Comparison of ENCODE assay signal across 8 cellular contexts in the genomic region with DNA sequence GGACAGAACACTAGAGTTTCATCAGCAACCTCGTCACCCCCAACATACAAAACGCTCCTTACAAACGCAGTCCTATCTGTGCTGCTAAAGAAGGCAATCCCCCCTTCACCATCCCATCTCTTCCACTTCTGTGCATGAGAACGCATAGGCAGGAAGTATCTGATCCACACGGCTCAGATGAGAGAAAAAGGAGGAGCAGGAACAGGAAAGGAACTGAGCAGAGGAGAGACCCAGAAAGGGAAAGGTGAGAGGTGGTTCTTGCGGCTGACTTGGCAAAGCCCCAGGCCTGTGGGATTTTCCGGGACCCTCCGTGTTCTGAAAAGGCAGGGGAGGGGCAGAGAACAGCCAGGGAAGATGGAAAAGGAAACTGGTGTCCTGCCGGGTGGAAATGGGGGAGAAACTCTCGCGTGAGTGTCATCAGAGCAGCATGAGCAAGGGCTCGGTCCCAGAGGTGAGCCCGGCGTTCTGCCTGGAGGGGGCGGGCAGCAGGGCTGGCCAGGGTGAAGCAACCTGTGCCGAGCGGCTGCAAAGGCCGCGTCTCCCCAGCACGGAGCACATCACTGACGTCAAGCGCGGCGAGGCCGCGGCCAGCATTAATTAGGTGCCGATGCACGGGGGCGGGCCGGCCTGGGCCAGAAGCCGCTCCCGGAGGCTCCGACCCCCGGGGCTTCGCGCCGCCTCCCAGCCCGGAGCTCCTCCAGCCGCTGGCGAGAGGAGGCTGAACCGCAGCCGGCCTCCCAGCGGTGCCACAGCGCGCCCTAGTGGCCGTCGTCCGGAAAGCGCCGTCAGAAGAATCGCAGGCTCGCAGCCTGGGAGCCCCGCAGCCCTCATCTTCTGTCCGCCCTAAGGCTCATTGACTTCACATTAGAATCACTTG. TPM values are rescaled to one million over a fixed set of nuclear protein-coding genes. Genes with fewer than 3 reads are reported as not detected.
DNase-seq lines count a peak whose midpoint lies in the region; ATAC-seq and TF ChIP-seq lines count a peak whose summit lies in the region.

No MANE protein-coding gene starts in this region.

- peak overlapping the region in 1 of 4 donors; percentile 44 for H3K4me3 ChIP-seq in adrenal gland
- peak overlapping the region; percentile 67 for H3K4me3 ChIP-seq in left ventricle myocardium inferior
- H3K4me3 ChIP-seq in psoas muscle, result peak overlapping the region; percentile 63
- peak overlapping the region; percentile 29 for H3K4me3 ChIP-seq in urinary bladder (ENCODE audit: low read depth, low read length)

- H3K27ac ChIP-seq in adrenal gland (peak overlapping the region in 4 of 5 donors; percentile 35 to 75 (median 51)), left ventricle myocardium inferior (replicated peaks) (peak overlapping the region; percentile 57), psoas muscle (no peak overlapping the region), urinary bladder (ENCODE audit: low read depth) (no peak overlapping the region)

- H3K9me3 ChIP-seq in adrenal gland (replicated peaks in 1 of 3) (no peaks in the 10 kb centered on the region), left ventricle myocardium inferior (replicated peaks) (peaks cover 19% of the 10 kb centered on the region), psoas muscle (no peaks in the 10 kb centered on the region)

- H3K36me3 ChIP-seq in adrenal gland (replicated peaks in 1 of 2) (no peaks in the 10 kb centered on the region), left ventricle myocardium inferior (peaks cover 4% of the 10 kb centered on the region), psoas muscle (ENCODE audit: insufficient read depth in 1 of 2, low read depth in 1 of 2) (no peaks in the 10 kb centered on the region), urinary bladder (ENCODE audit: insufficient read depth) (no peaks in the 10 kb centered on the region)

- DNase-seq in NCI-H1092 treated with DMSO at 0.1 percent for 48 hours (lab: John Stamatoyannopoulos, UW), result peak; percentile 78
- DNase-seq in T follicular helper cell (ENCODE audit: low read depth), result peak; percentile 66
- peak; percentile 80 to 90 (median 85) for DNase-seq in adrenal gland
- peak; percentile 86 for DNase-seq in left ventricle myocardium inferior
- DNase-seq in psoas muscle, result peak; percentile 88 to 91

- ATAC-seq in HG02642 (IDR thresholded peaks at IDR 0.05; ENCODE audit: poor library complexity, unreplicated experiment), result peak; percentile 88
- peak; percentile 85 to 90 (median 88) for ATAC-seq in psoas muscle

- TF ChIP-seq CTCF in GM12874 (IDR thresholded peaks at IDR 0.05; ENCODE audit: insufficient read depth, low read depth, low read length), result peak; percentile 91
- TF ChIP-seq CTCF in adrenal gland (IDR thresholded peaks at IDR 0.05), result peak; percentile 83 to 98 (median 92)
- peak; percentile 98 for TF ChIP-seq CTCF in left ventricle myocardium inferior (IDR thresholded peaks at IDR 0.05; ENCODE audit: borderline replicate concordance)
- TF ChIP-seq CTCF in psoas muscle (IDR thresholded peaks at IDR 0.05), result peak; percentile 98

- WGBS in adrenal gland, 4 donors, result 4 to 13% (median 5%) methylated on average over 12 to 54 of the region's 54 CpGs
- 2 to 4% (median 3%) methylated on average over 41 to 54 of the region's 54 CpGs for WGBS in psoas muscle, 3 donors
- 2% methylated on average over 54 of the region's 54 CpGs for WGBS in urinary bladder

- intact Hi-C loops in adrenal gland (cut with DNase I) (loop anchor here (2.0 to 10.0 kb wide), 4 partner anchors 181 to 651 kb away; no protein-coding TSS in a partner anchor), left ventricle myocardium inferior (cut with micrococcal nuclease) (loop anchor here (5.0 kb wide), 1 partner anchor 533 kb away; no protein-coding TSS in a partner anchor), psoas muscle (cut with DNase I) (loop anchor here (2.0 to 10.0 kb wide), 7 partner anchors 43 to 535 kb away; a partner anchor contains a TSS)

- H3K27me3 ChIP-seq in adrenal gland, result no peaks in the 10 kb centered on the region
- peaks cover 63% of the 10 kb centered on the region for H3K27me3 ChIP-seq in left ventricle myocardium inferior (ENCODE audit: low read depth)
- H3K27me3 ChIP-seq in psoas muscle (ENCODE audit: insufficient read depth in 3 of 3, low read length in 2 of 3), result peaks cover 0 to 36% (median 5%) of the 10 kb centered on the region in 3 donors

- peaks cover 10 to 23% of the 10 kb centered on the region in 2 donors for H3K4me1 ChIP-seq in adrenal gland (replicated peaks in 1 of 2)
- H3K4me1 ChIP-seq in left ventricle myocardium inferior, result peaks cover 28% of the 10 kb centered on the region
- peaks cover 7% of the 10 kb centered on the region for H3K4me1 ChIP-seq in psoas muscle
- H3K4me1 ChIP-seq in urinary bladder (ENCODE audit: insufficient read depth), result no peaks in the 10 kb centered on the region

- TF ChIP-seq POLR2A in adrenal gland (IDR thresholded peaks at IDR 0.05), result peak in 1 of 2 donors; percentile 27

RNA-seq across cellular contexts. Expression of a gene that starts 35.8 kb away (rescaled TPM):
- total RNA-seq in adrenal gland (10 to 100 TPM in 1 of 8 donors, 1 to 10 TPM in 5, under 1 TPM in 2; 0.38 to 14.3 (median 3.1) TPM), left ventricle myocardium inferior (2.4 TPM), psoas muscle (under 1 TPM in 1 of 4 donors, not detected in 3; 0.13 TPM), urinary bladder (not detected)
- polyA plus RNA-seq in adrenal gland (1 to 10 TPM in 2 of 3 donors, under 1 TPM in 1; 0.32 to 4.0 (median 1.1) TPM), psoas muscle (under 1 TPM in 1 of 3 donors, not detected in 2; 0.03 TPM), urinary bladder (0.06 TPM)

RNA-seq across cellular contexts. Expression of a gene that starts 54.2 kb away (rescaled TPM):
- under 1 TPM in 6 of 8 donors, not detected in 2; 0.07 to 0.31 (median 0.16) TPM for total RNA-seq in adrenal gland
- under 1 TPM; 0.05 to 0.13 (median 0.08) TPM for polyA plus RNA-seq in adrenal gland
- 0.14 TPM for total RNA-seq in left ventricle myocardium inferior
- total RNA-seq in psoas muscle, result under 1 TPM in 2 of 4 donors, not detected in 2; 0.04 to 0.09 TPM
- polyA plus RNA-seq in psoas muscle, result under 1 TPM in 1 of 3 donors, not detected in 2; 0.01 TPM
- total RNA-seq in urinary bladder, result 0.11 TPM
- polyA plus RNA-seq in urinary bladder, result 0.08 TPM

Comparison
In these comparisons a context has a peak if more than half of its experiments do, and no peak if none do; other contexts are left out.
1. H3K27ac ChIP-seq: peak in adrenal gland (4 of 5) and left ventricle myocardium inferior (single experiment); none in psoas muscle (single experiment) and urinary bladder (single experiment).
2. Peak in every context shown above with its lines, with median percentiles within 50 percentile points of each other: CTCF ChIP-seq and DNase-seq.